Comparison of ENCODE assay signal across 9 cellular contexts in the genomic region with DNA sequence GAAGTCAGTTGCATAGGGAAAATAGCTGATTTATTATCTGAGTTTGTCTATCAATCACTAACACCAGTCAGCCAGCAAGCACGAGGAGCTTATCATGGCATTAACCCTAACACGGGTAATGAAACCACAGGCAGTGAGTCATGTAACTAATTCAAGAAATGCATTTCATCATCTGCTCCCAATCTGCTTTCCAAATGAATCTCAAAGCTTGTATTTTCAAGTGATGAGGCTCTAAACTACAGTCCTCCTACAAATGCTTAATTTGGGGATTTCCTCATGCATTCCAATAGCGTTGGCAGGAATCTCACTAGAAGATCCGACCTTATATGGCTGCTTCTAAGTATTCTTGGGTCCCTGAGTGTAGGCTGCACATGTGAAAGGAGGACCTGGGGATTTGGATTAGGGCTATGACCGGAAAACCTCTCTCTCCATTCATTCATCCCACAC.
DNase-seq lines count a peak whose midpoint lies in the region; ATAC-seq, FAIRE-seq and TF ChIP-seq lines count a peak whose summit lies in the region.
"Had no signal": no experiment of that assay in that cellular context is flagged by ENCODE, and none has a peak within 500 bp of the region (broad histone marks: within the 10 kb centered on the region; RNA-seq: fewer than 3 reads in every experiment).

No MANE protein-coding gene starts in this region.

- H2BK5ac ChIP-seq in H1 (ENCODE audit: low read depth, low read length): no peak overlapping the region

- H3K9ac ChIP-seq in H1 (replicated peaks in 1 of 4; ENCODE audit: extremely low read depth in 1 of 4, low read depth in 3 of 4, low read length in 3 of 4): no peak overlapping the region

- no peak overlapping the region for H3K4me2 ChIP-seq in H1 (ENCODE audit: insufficient read depth in 1 of 2, low read depth in 2 of 2, low read length in 2 of 2)

- H3K4me1 ChIP-seq in H1 (replicated peaks in 1 of 4; ENCODE audit: control insufficient read depth in 3 of 4, insufficient read depth in 4 of 4, low read length in 3 of 4) (peaks cover 0 to 5% (median 2%) of the 10 kb centered on the region in 4 experiments; a peak in 2 of 7 replicates), gastrocnemius medialis (peaks cover 20 to 29% of the 10 kb centered on the region in 2 donors)

- peaks cover 3% of the 10 kb centered on the region for H3K27me3 Mint-ChIP-seq in activated T-helper 1 cell treated with anti-CD3 and anti-CD28 coated beads, Interleukin-12 subunit alpha, Interleukin-12 subunit beta, Interleukin-2, Interleukin-4 antibody, amounts not matched to agents 30 ng/mL and 10 ng/mL and 1 ng/mL, durations not matched to agents 14 hours and 24 hours and 36 hours (ENCODE audit: insufficient read depth)

- ATAC-seq in GM19452 (IDR thresholded peaks at IDR 0.05; ENCODE audit: unreplicated experiment): peak; percentile 71
- peak; percentile 98 to 99 for ATAC-seq in gastrocnemius medialis
- ATAC-seq in GM21515 (IDR thresholded peaks at IDR 0.05; ENCODE audit: unreplicated experiment): no peak

- H2BK12ac ChIP-seq in H1 (ENCODE audit: low read depth, low read length): no peak overlapping the region

- TF ChIP-seq POLR2A in H1 (IDR thresholded peaks at IDR 0.05; ENCODE audit: control extremely low read depth in 1 of 2, low read depth in 2 of 2, low read length in 2 of 2) (no peak), gastrocnemius medialis (IDR thresholded peaks at IDR 0.05) (no peak)

- H3K27me3 ChIP-seq in H1 (replicated peaks in 1 of 4; ENCODE audit: control insufficient read depth in 3 of 4, extremely low read depth in 1 of 4, insufficient read depth in 3 of 4, low read length in 3 of 4): no peaks in the 10 kb centered on the region
- no peaks in the 10 kb centered on the region for H3K27me3 ChIP-seq in gastrocnemius medialis
- H3K27me3 ChIP-seq: upper lobe of left lung had no signal

- H3K4ac ChIP-seq in H1 (replicated peaks; ENCODE audit: insufficient read length, low read depth, low read length): no peak overlapping the region

- no peak overlapping the region for H3K4me3 ChIP-seq in H1 (ENCODE audit: extremely low read depth in 1 of 4, insufficient read depth in 2 of 4, low read depth in 3 of 4, low read length in 4 of 4)
- H3K4me3 ChIP-seq in gastrocnemius medialis: no peak overlapping the region
- H3K4me3 ChIP-seq: upper lobe of left lung had no signal

- H2BK20ac ChIP-seq in H1 (ENCODE audit: low read length): no peak overlapping the region

- H4K91ac ChIP-seq in H1 (replicated peaks; ENCODE audit: insufficient read length, low read length): no peak overlapping the region

- no peak overlapping the region for H3K14ac ChIP-seq in H1 (ENCODE audit: insufficient read length)

- no peak overlapping the region for H4K8ac ChIP-seq in H1 (ENCODE audit: extremely low read depth, insufficient read depth, low read length)

- TF ChIP-seq CTCF in H1 (IDR thresholded peaks at IDR 0.05; ENCODE audit: control extremely low read depth in 1 of 3, insufficient read depth in 1 of 3, low read depth in 1 of 3, low read length in 3 of 3): no peak
- no peak for TF ChIP-seq CTCF in gastrocnemius medialis (IDR thresholded peaks at IDR 0.05 in 4 of 5, conservative IDR thresholded peaks at IDR 0.05 in 1 of 5)

- no peak overlapping the region for H2BK120ac ChIP-seq in H1 (replicated peaks; ENCODE audit: low read depth, low read length)

- H4K5ac ChIP-seq in H1 (ENCODE audit: insufficient read length, low read depth, low read length): no peak overlapping the region

- CTCF ChIA-PET in H1 (lab: Charles Lee; ENCODE audit: partially characterized antibody): interaction anchor here (1.1 kb wide), 1 partner anchor 94 kb away, joined by 3 read pairs; no protein-coding TSS in a partner anchor

- intact Hi-C loops in gastrocnemius medialis (cut with DNase I; ENCODE audit: low total_unique reads): loop anchor here (5.0 kb wide), 2 partner anchors 33 to 118 kb away; a partner anchor contains a TSS
- intact Hi-C loops in activated T-helper 1 cell treated with anti-CD3 and anti-CD28 coated beads, Interleukin-12 subunit alpha, Interleukin-12 subunit beta, Interleukin-2, Interleukin-4 antibody, amounts not matched to agents 30 ng/mL and 10 ng/mL and 1 ng/mL, durations not matched to agents 14 hours and 24 hours and 36 hours (cut with micrococcal nuclease): no loop called here

- no peak for FAIRE-seq in H1 (lab: Jason Lieb, UNC)

- H3K36me3 Mint-ChIP-seq in activated T-helper 1 cell treated with anti-CD3 and anti-CD28 coated beads, Interleukin-12 subunit alpha, Interleukin-12 subunit beta, Interleukin-2, Interleukin-4 antibody, amounts not matched to agents 30 ng/mL and 10 ng/mL and 1 ng/mL, durations not matched to agents 14 hours and 24 hours and 36 hours (ENCODE audit: low read depth): no peaks in the 10 kb centered on the region

- H2BK15ac ChIP-seq in H1 (ENCODE audit: low read length): no peak overlapping the region

- H3K4me3 Mint-ChIP-seq in activated T-helper 1 cell treated with anti-CD3 and anti-CD28 coated beads, Interleukin-12 subunit alpha, Interleukin-12 subunit beta, Interleukin-2, Interleukin-4 antibody, amounts not matched to agents 30 ng/mL and 10 ng/mL and 1 ng/mL, durations not matched to agents 14 hours and 24 hours and 36 hours: no peak overlapping the region

- no peaks in the 10 kb centered on the region for H3K79me2 ChIP-seq in H1 (ENCODE audit: control insufficient read depth in 1 of 2, insufficient read depth in 2 of 2, low read length in 2 of 2)

- no peaks in the 10 kb centered on the region for H3K79me1 ChIP-seq in H1 (ENCODE audit: low read depth, low read length)

- H2AK5ac ChIP-seq in H1 (ENCODE audit: low read depth, low read length): no peak overlapping the region

- no peak for TF ChIP-seq EP300 in H1 (IDR thresholded peaks at IDR 0.05; ENCODE audit: borderline replicate concordance in 1 of 2, low read depth in 2 of 2, low read length in 2 of 2)

- H3K23ac ChIP-seq in H1 (ENCODE audit: insufficient read length): no peak overlapping the region

- POLR2A ChIA-PET in H1 (lab: Charles Lee; ENCODE audit: partially characterized antibody): interaction anchor here (1.4 kb wide), 1 partner anchor 21 kb away, joined by 3 read pairs; no protein-coding TSS in a partner anchor

- DNase-seq in KBM-7: peak; percentile 1
- no peak for DNase-seq in H1 (ENCODE audit: low read depth in 1 of 2, low spot score in 2 of 2)
- DNase-seq in gastrocnemius medialis: peak; percentile 59
- DNase-seq in activated T-helper 1 cell treated with anti-CD3 and anti-CD28 coated beads, Interleukin-12 subunit alpha, Interleukin-12 subunit beta, Interleukin-2, Interleukin-4 antibody, amounts not matched to agents 30 ng/mL and 10 ng/mL and 1 ng/mL, durations not matched to agents 14 hours and 24 hours and 36 hours (ENCODE audit: low spot score): no peak
- DNase-seq in activated naive CD4-positive, alpha-beta T cell treated with Interleukin-2 at 50 U/mL for 16 hours: no peak
- DNase-seq in activated CD4-positive, alpha-beta T cell treated with anti-CD3 and anti-CD28 coated beads, Interleukin-2, amount 50 U/mL, for 4 hours: no peak
- DNase-seq: upper lobe of left lung had no signal

- H3K18ac ChIP-seq in H1 (ENCODE audit: extremely low read depth, low read length): no peak overlapping the region

- peak overlapping the region; percentile 6; the same call in 1 of the 2 replicates for H2AFZ ChIP-seq in H1 (ENCODE audit: low read length)

- no peaks in the 10 kb centered on the region for H3K23me2 ChIP-seq in H1 (ENCODE audit: low read depth, low read length)

- H3K27ac ChIP-seq in H1 (ENCODE audit: low read depth, low read length) (no peak overlapping the region), gastrocnemius medialis (peak overlapping the region in 3 of 4 donors; percentile 35 to 70 (median 48))
- H3K27ac ChIP-seq: upper lobe of left lung had no signal

- H3K9me3 ChIP-seq in H1 (ENCODE audit: insufficient read depth in 2 of 2, low read depth in 1 of 2, low read length in 1 of 2) (no peaks in the 10 kb centered on the region), gastrocnemius medialis (no peaks in the 10 kb centered on the region)
- H3K9me3 ChIP-seq: upper lobe of left lung had no signal

- no peaks in the 10 kb centered on the region for H3K4me1 Mint-ChIP-seq in activated T-helper 1 cell treated with anti-CD3 and anti-CD28 coated beads, Interleukin-12 subunit alpha, Interleukin-12 subunit beta, Interleukin-2, Interleukin-4 antibody, amounts not matched to agents 30 ng/mL and 10 ng/mL and 1 ng/mL, durations not matched to agents 14 hours and 24 hours and 36 hours (ENCODE audit: low read depth)

- no peak for TF ChIP-seq RAD21 in H1 (IDR thresholded peaks at IDR 0.05 in 1 of 2, conservative IDR thresholded peaks at IDR 0.05 in 1 of 2; ENCODE audit: low read depth in 2 of 2, low read length in 2 of 2)

- H3K36me3 ChIP-seq in H1 (ENCODE audit: control insufficient read depth in 2 of 4, insufficient read depth in 4 of 4, low read length in 3 of 4) (no peaks in the 10 kb centered on the region), gastrocnemius medialis (no peaks in the 10 kb centered on the region)
- H3K36me3 ChIP-seq: upper lobe of left lung had no signal

- no peaks in the 10 kb centered on the region for H3K9me3 Mint-ChIP-seq in activated T-helper 1 cell treated with anti-CD3 and anti-CD28 coated beads, Interleukin-12 subunit alpha, Interleukin-12 subunit beta, Interleukin-2, Interleukin-4 antibody, amounts not matched to agents 30 ng/mL and 10 ng/mL and 1 ng/mL, durations not matched to agents 14 hours and 24 hours and 36 hours

- no peak overlapping the region for H3K27ac Mint-ChIP-seq in activated T-helper 1 cell treated with anti-CD3 and anti-CD28 coated beads, Interleukin-12 subunit alpha, Interleukin-12 subunit beta, Interleukin-2, Interleukin-4 antibody, amounts not matched to agents 30 ng/mL and 10 ng/mL and 1 ng/mL, durations not matched to agents 14 hours and 24 hours and 36 hours

- H3K56ac ChIP-seq in H1 (replicated peaks; ENCODE audit: insufficient read length, low read depth, low read length): no peak overlapping the region

- in situ Hi-C loops in KBM-7 (cut with MboI; ENCODE audit: low pct_unique_long_range_greater_than_20kb, low sequenced_read_pairs) (no loop called here), gastrocnemius medialis (cut with MboI; ENCODE audit: low sequenced_read_pairs in 4 of 4) (no loop called here)

- WGBS in H1 (ENCODE audit: extremely low coverage in 1 of 2, insufficient coverage in 1 of 2, insufficient read length in 1 of 2, insufficient replicate concordance in 2 of 2, low coverage in 1 of 2, low lambda C conversion rate in 2 of 2, missing lambda C conversion rate in 1 of 2), 2 experiments: 77% methylated on average over 5 of the region's 5 CpGs; no CpG with 5 or more reads in 1 of the 2 experiments

- no peaks in the 10 kb centered on the region for H4K20me1 ChIP-seq in H1 (replicated peaks in 1 of 2; ENCODE audit: control insufficient read depth in 1 of 2, insufficient read depth in 2 of 2, low read length in 2 of 2)

TF ChIP-seq in H1, 55 proteins besides CTCF, POLR2A, EP300 and RAD21:
- TF ChIP-seq SP4 (IDR thresholded peaks at IDR 0.05; ENCODE audit: low read length) (no peak), SRF (IDR thresholded peaks at IDR 0.05; ENCODE audit: low read depth, low read length) (peak; percentile 87)

Comparison
In these comparisons a context has a peak if more than half of its experiments do, and no peak if none do; other contexts are left out.
1. DNase-seq: peak in KBM-7 (single experiment) and gastrocnemius medialis (2 of 2); none in H1 (0 of 2), activated T-helper 1 cell treated with anti-CD3 and anti-CD28 coated beads, Interleukin-12 subunit alpha, Interleukin-12 subunit beta, Interleukin-2, Interleukin-4 antibody, amounts not matched to agents 30 ng/mL and 10 ng/mL and 1 ng/mL, durations not matched to agents 14 hours and 24 hours and 36 hours (single experiment), activated naive CD4-positive, alpha-beta T cell treated with Interleukin-2 at 50 U/mL for 16 hours (single experiment) and activated CD4-positive, alpha-beta T cell treated with anti-CD3 and anti-CD28 coated beads, Interleukin-2, amount 50 U/mL, for 4 hours (0 of 2).